ENCODE assay signal across 8 cellular contexts in genomic region chr5:55694152-55694830, GRCh38. TPM values are rescaled to one million over a fixed set of nuclear protein-coding genes. Genes with fewer than 3 reads are reported as not detected.
DNase-seq lines count a peak whose midpoint lies in the region; ATAC-seq and TF ChIP-seq lines count a peak whose summit lies in the region.

No MANE protein-coding gene starts in this region.

- H3K27me3 Mint-ChIP-seq in T-cell = no peaks in the 10 kb centered on the region

- POLR2A ChIA-PET in T-cell (lab: Charles Lee) = no interaction called here

- no peak overlapping the region for H3K27ac Mint-ChIP-seq in T-cell

- CTCF ChIA-PET in T-cell (lab: Charles Lee) = interaction anchor here (0.6 to 1.0 kb wide), 4 partner anchors 76 to 370 kb away, joined by 3 to 5 read pairs (median 4); no protein-coding TSS in a partner anchor

- peak in 3 of 4 donors; percentile 36 to 45 (median 36) for ATAC-seq in heart left ventricle
- ATAC-seq in Right ventricle myocardium inferior = no peak
- peak; percentile 33 for ATAC-seq in sciatic nerve
- ATAC-seq in HG03571 (IDR thresholded peaks at IDR 0.05; ENCODE audit: unreplicated experiment) = no peak
- no peak for ATAC-seq in T-cell (replicated peaks in 1 of 4)

- H3K9me3 Mint-ChIP-seq in T-cell = no peaks in the 10 kb centered on the region

- TF ChIP-seq EP300 in ovary (IDR thresholded peaks at IDR 0.05) = no peak

- no peak overlapping the region for H3K4me3 ChIP-seq in heart left ventricle
- no peak overlapping the region for H3K4me3 ChIP-seq in epithelial cell of esophagus (ENCODE audit: low read length)
- H3K4me3 ChIP-seq in ovary = no peak overlapping the region

- peaks cover 0 to 4% (median 2%) of the 10 kb centered on the region in 3 donors for H3K4me1 Mint-ChIP-seq in T-cell

- peaks cover 5 to 28% (median 17%) of the 10 kb centered on the region in 12 donors for H3K4me1 ChIP-seq in heart left ventricle
- H3K4me1 ChIP-seq in ovary (ENCODE audit: insufficient read depth) = no peaks in the 10 kb centered on the region

- H3K27me3 ChIP-seq in heart left ventricle (no peaks in the 10 kb centered on the region), ovary (no peaks in the 10 kb centered on the region)

- TF ChIP-seq POLR2A in heart left ventricle (IDR thresholded peaks at IDR 0.05) (no peak), ovary (IDR thresholded peaks at IDR 0.05) (no peak)

- H3K27ac ChIP-seq in heart left ventricle = no peak overlapping the region
- no peak overlapping the region for H3K27ac ChIP-seq in ovary

- no peak overlapping the region for H3K4me3 Mint-ChIP-seq in T-cell

- H3K36me3 ChIP-seq in heart left ventricle = peaks cover 0 to 16% (median 8%) of the 10 kb centered on the region in 9 donors
- H3K36me3 ChIP-seq in ovary = no peaks in the 10 kb centered on the region

- intact Hi-C loops in heart left ventricle (cut with DNase I) = loop anchor here in 9 of 10 donors (5.0 to 10.0 kb wide), 10 partner anchors 92 to 529 kb away; partner anchors contain the start of genes CDC20B (in 4 of the 9), PLPP1 (in 4 of the 9) and GPX8 (in 1 of the 9)
- intact Hi-C loops in Right ventricle myocardium inferior (cut with DNase I) = loop anchor here (5.0 kb wide), 1 partner anchor 162 kb away; the partner anchor contains the start of gene PLPP1
- intact Hi-C loops in sciatic nerve (cut with DNase I) = loop anchor here (5.0 to 10.0 kb wide), 2 partner anchors 277 to 349 kb away; no protein-coding TSS in a partner anchor
- intact Hi-C loops in ovary (cut with DNase I) = loop anchor here (5.0 to 10.0 kb wide), 3 partner anchors 282 to 352 kb away; no protein-coding TSS in a partner anchor

- 67 to 72% (median 70%) methylated on average over 3 of the region's 3 CpGs for WGBS in heart left ventricle, 4 donors
- WGBS in ovary, 3 donors = 68 to 69% (median 68%) methylated on average over 3 of the region's 3 CpGs

- peaks cover 9% of the 10 kb centered on the region for H3K36me3 Mint-ChIP-seq in T-cell

- DNase-seq in heart left ventricle (no peak), Right ventricle myocardium inferior (ENCODE audit: missing footprints) (no peak), NCI-H748 (lab: John Stamatoyannopoulos, UW; ENCODE audit: unreplicated experiment) (peak; percentile 60), epithelial cell of esophagus (ENCODE audit: low read depth) (peak; percentile 45), sciatic nerve (ENCODE audit: low spot score) (no peak), ovary (no peak), T-cell (no peak)

- H3K9me3 ChIP-seq in heart left ventricle = no peaks in the 10 kb centered on the region
- no peaks in the 10 kb centered on the region for H3K9me3 ChIP-seq in ovary

- TF ChIP-seq CTCF in heart left ventricle (IDR thresholded peaks at IDR 0.05) (peak in 10 of 12 donors; percentile 32 to 61 (median 52)), epithelial cell of esophagus (IDR thresholded peaks at IDR 0.05; ENCODE audit: insufficient read depth, low read depth, low read length, missing control alignments) (peak; percentile 54), ovary (IDR thresholded peaks at IDR 0.05) (no peak)

RNA-seq across cellular contexts. Expression of gene SLC38A9, which starts 17.8 kb away (rescaled TPM):
- total RNA-seq in heart left ventricle = 10 to 100 TPM in 3 of 9 donors, 1 to 10 TPM in 6; 3.9 to 13.5 (median 7.3) TPM
- 1 to 10 TPM; 6.3 TPM for polyA plus RNA-seq in heart left ventricle
- total RNA-seq in Right ventricle myocardium inferior = 7.9 TPM
- total RNA-seq in sciatic nerve = 29.2 TPM
- total RNA-seq in ovary = 10 to 100 TPM; 12.8 to 29.6 (median 21.6) TPM
- polyA plus RNA-seq in ovary = 10 to 100 TPM in 1 of 2 donors, 1 to 10 TPM in 1; 7.9 to 16.2 TPM
- total RNA-seq in T-cell = 10 to 100 TPM; 19.9 to 25.9 (median 22.2) TPM

RNA-seq across cellular contexts. Expression of gene DDX4, which starts 43.6 kb away (rescaled TPM):
- total RNA-seq in heart left ventricle = not detected
- polyA plus RNA-seq in heart left ventricle = not detected
- not detected for total RNA-seq in Right ventricle myocardium inferior
- total RNA-seq in sciatic nerve = not detected
- total RNA-seq in ovary = not detected
- under 1 TPM in 1 of 2 donors, not detected in 1; 0.63 TPM for polyA plus RNA-seq in ovary
- not detected for total RNA-seq in T-cell

Comparison
In these comparisons a context has a peak if more than half of its experiments do, and no peak if none do; other contexts are left out.
1. ATAC-seq: peak in heart left ventricle (3 of 4) and sciatic nerve (single experiment); none in Right ventricle myocardium inferior (single experiment), HG03571 (single experiment) and T-cell (0 of 4).
2. DNase-seq: peak in NCI-H748 (single experiment) and epithelial cell of esophagus (single experiment); none in heart left ventricle (0 of 5), Right ventricle myocardium inferior (single experiment), sciatic nerve (single experiment), ovary (0 of 5) and T-cell (0 of 34).
3. CTCF ChIP-seq: peak in heart left ventricle (10 of 12) and epithelial cell of esophagus (single experiment); none in ovary (0 of 3).